Comparison of ENCODE assay signal across 16 cellular contexts in genomic region chr1:5868931-5869500, GRCh38.
"Had no signal": no experiment of that assay in that cellular context is flagged by ENCODE, and none has a peak within 500 bp of the region (broad histone marks: within the 10 kb centered on the region; RNA-seq: fewer than 3 reads in every experiment).

No MANE protein-coding gene starts in this region.

- H3K27ac ChIP-seq: coronary artery, hepatocyte, sigmoid colon, skin epidermis, uterus had no signal

- H3K4me3 ChIP-seq: coronary artery, hepatocyte, mucosa of descending colon, sigmoid colon, skin epidermis, uterus had no signal

- H3K27ac Mint-ChIP-seq: endodermal cell; stimulated activated naive B cell treated with anti-CD40 and anti-IgM and Interleukin-4, amounts not matched to agents 10 μg/mL and 1 μg/mL and 100 μg/mL, for 72 hours; type B pancreatic cell had no signal

- DNase-seq: effector CD4-positive, alpha-beta T cell; endodermal cell; foreskin melanocyte; head of caudate nucleus; mucosa of descending colon; naive thymus-derived CD8-positive, alpha-beta T cell; posterior cingulate gyrus; sigmoid colon; stimulated activated CD4-positive, alpha-beta T cell treated with anti-CD3 and anti-CD28 coated beads, Interleukin-2, amount 100 ng/mL, for 24 hours; stimulated activated CD4-positive, alpha-beta T cell treated with anti-CD3 and anti-CD28 coated beads, Interleukin-4, amount 100 ng/mL, for 4 hours; stimulated activated naive B cell treated with anti-CD40 and anti-IgM and Interleukin-4, amounts not matched to agents 10 μg/mL and 1 μg/mL and 100 μg/mL, for 72 hours; uterus had no signal

- H3K4me2 ChIP-seq: hepatocyte had no signal

- H2AFZ ChIP-seq: hepatocyte had no signal

- H3K27me3 ChIP-seq: hepatocyte, sigmoid colon, uterus had no signal

- H3K4me3 Mint-ChIP-seq: endodermal cell; naive thymus-derived CD8-positive, alpha-beta T cell; stimulated activated naive B cell treated with anti-CD40 and anti-IgM and Interleukin-4, amounts not matched to agents 10 μg/mL and 1 μg/mL and 100 μg/mL, for 72 hours; type B pancreatic cell had no signal

- H3K4me1 ChIP-seq: sigmoid colon, uterus had no signal

- H3K27me3 Mint-ChIP-seq: naive thymus-derived CD8-positive, alpha-beta T cell; stimulated activated naive B cell treated with anti-CD40 and anti-IgM and Interleukin-4, amounts not matched to agents 10 μg/mL and 1 μg/mL and 100 μg/mL, for 72 hours; type B pancreatic cell had no signal

- H3K9me3 Mint-ChIP-seq: naive thymus-derived CD8-positive, alpha-beta T cell; type B pancreatic cell had no signal

- H3K36me3 ChIP-seq: uterus had no signal

- H3K4me1 Mint-ChIP-seq: endodermal cell; naive thymus-derived CD8-positive, alpha-beta T cell; stimulated activated naive B cell treated with anti-CD40 and anti-IgM and Interleukin-4, amounts not matched to agents 10 μg/mL and 1 μg/mL and 100 μg/mL, for 72 hours had no signal

- H3K79me2 ChIP-seq: hepatocyte had no signal

- H3K9me3 ChIP-seq: mucosa of descending colon, sigmoid colon, uterus had no signal

- ATAC-seq: mucosa of descending colon; naive thymus-derived CD8-positive, alpha-beta T cell; stimulated activated naive B cell treated with anti-CD40 and anti-IgM and Interleukin-4, amounts not matched to agents 10 μg/mL and 1 μg/mL and 100 μg/mL, for 72 hours had no signal
